Comparison of ENCODE assay signal across 29 cellular contexts in genomic region chr12:115670869-115671268, GRCh38.
"Had no signal": no experiment of that assay in that cellular context is flagged by ENCODE, and none has a peak within 500 bp of the region (broad histone marks: within the 10 kb centered on the region; RNA-seq: fewer than 3 reads in every experiment).

No MANE protein-coding gene starts in this region.

- H3K9me3 ChIP-seq: left ventricle myocardium inferior, pancreas, prostate gland, stomach, testis, thyroid gland, transverse colon, upper lobe of left lung, vagina had no signal

- DNase-seq: immature natural killer cell; left ventricle myocardium inferior; mesendoderm; naive B cell; natural killer cell; nephron progenitor cell; nucleus accumbens; pancreas; posterior cingulate gyrus; retina; right cardiac atrium; stimulated activated CD4-positive, alpha-beta T cell treated with anti-CD3 and anti-CD28 coated beads, Interleukin-12 subunit alpha, Interleukin-12 subunit beta, amount 100 ng/mL, for 4 hours; stimulated activated CD4-positive, alpha-beta T cell treated with anti-CD3 and anti-CD28 coated beads, Interleukin-15, amount 100 ng/mL, for 24 hours; stimulated activated CD4-positive, alpha-beta T cell treated with anti-CD3 and anti-CD28 coated beads, Interleukin-2, amount 100 ng/mL, for 24 hours; stimulated activated CD4-positive, alpha-beta T cell treated with anti-CD3 and anti-CD28 coated beads, Interleukin-4, amount 100 ng/mL, for 1 hour; stimulated activated naive B cell treated with anti-CD40 and anti-IgM and Interleukin-4, amounts not matched to agents 10 μg/mL and 1 μg/mL and 100 μg/mL, for 72 hours; stimulated activated naive CD8-positive, alpha-beta T cell treated with anti-CD3 and anti-CD28 coated beads, Interleukin-15, Interleukin-2, amounts not matched to agents 100 U/mL and 50 U/mL, for 24 hours; stomach; testis; thyroid gland; transverse colon; upper lobe of left lung had no signal

- ATAC-seq: natural killer cell; pancreas; right cardiac atrium; sciatic nerve; stimulated activated naive B cell treated with anti-CD40 and anti-IgM and Interleukin-4, amounts not matched to agents 10 μg/mL and 1 μg/mL and 100 μg/mL, for 72 hours; stimulated activated naive CD8-positive, alpha-beta T cell treated with anti-CD3 and anti-CD28 coated beads, Interleukin-15, Interleukin-2, amounts not matched to agents 100 U/mL and 50 U/mL, for 24 hours had no signal

- H3K9me3 Mint-ChIP-seq: mesothelial cell of epicardium had no signal

- H3K27ac Mint-ChIP-seq: immature natural killer cell; mesothelial cell of epicardium; naive B cell; natural killer cell; nephron progenitor cell; stimulated activated naive B cell treated with anti-CD40 and anti-IgM and Interleukin-4, amounts not matched to agents 10 μg/mL and 1 μg/mL and 100 μg/mL, for 72 hours had no signal

- H3K36me3 ChIP-seq: left ventricle myocardium inferior, pancreas, prostate gland, stomach, thyroid gland, transverse colon, upper lobe of left lung, vagina had no signal

- H3K27ac ChIP-seq: left ventricle myocardium inferior, pancreas, prostate gland, skin epidermis, stomach, testis, thyroid gland, transverse colon, upper lobe of left lung, vagina had no signal

- FAIRE-seq: islet of Langerhans, pancreas had no signal

- H3K4me1 Mint-ChIP-seq: immature natural killer cell; natural killer cell; stimulated activated naive B cell treated with anti-CD40 and anti-IgM and Interleukin-4, amounts not matched to agents 10 μg/mL and 1 μg/mL and 100 μg/mL, for 72 hours had no signal

- H3K4me3 Mint-ChIP-seq: immature natural killer cell; mesothelial cell of epicardium; naive B cell; natural killer cell; nephron progenitor cell; stimulated activated naive B cell treated with anti-CD40 and anti-IgM and Interleukin-4, amounts not matched to agents 10 μg/mL and 1 μg/mL and 100 μg/mL, for 72 hours had no signal

- H3K4me3 ChIP-seq: left ventricle myocardium inferior, lung, pancreas, prostate gland, skin epidermis, stomach, testis, thyroid gland, transverse colon, upper lobe of left lung, vagina had no signal

- H3K27me3 Mint-ChIP-seq: stimulated activated naive B cell treated with anti-CD40 and anti-IgM and Interleukin-4, amounts not matched to agents 10 μg/mL and 1 μg/mL and 100 μg/mL, for 72 hours had no signal

- H3K4me1 ChIP-seq: left ventricle myocardium inferior, pancreas, prostate gland, stomach, testis, thyroid gland, transverse colon, upper lobe of left lung, vagina had no signal

- H3K27me3 ChIP-seq: pancreas, stomach, testis, thyroid gland, transverse colon, upper lobe of left lung, vagina had no signal

- H3K36me3 Mint-ChIP-seq: immature natural killer cell; mesothelial cell of epicardium; naive B cell; natural killer cell; stimulated activated naive B cell treated with anti-CD40 and anti-IgM and Interleukin-4, amounts not matched to agents 10 μg/mL and 1 μg/mL and 100 μg/mL, for 72 hours had no signal
